1 cellular context compared by ENCODE assay signal in the genomic region with DNA sequence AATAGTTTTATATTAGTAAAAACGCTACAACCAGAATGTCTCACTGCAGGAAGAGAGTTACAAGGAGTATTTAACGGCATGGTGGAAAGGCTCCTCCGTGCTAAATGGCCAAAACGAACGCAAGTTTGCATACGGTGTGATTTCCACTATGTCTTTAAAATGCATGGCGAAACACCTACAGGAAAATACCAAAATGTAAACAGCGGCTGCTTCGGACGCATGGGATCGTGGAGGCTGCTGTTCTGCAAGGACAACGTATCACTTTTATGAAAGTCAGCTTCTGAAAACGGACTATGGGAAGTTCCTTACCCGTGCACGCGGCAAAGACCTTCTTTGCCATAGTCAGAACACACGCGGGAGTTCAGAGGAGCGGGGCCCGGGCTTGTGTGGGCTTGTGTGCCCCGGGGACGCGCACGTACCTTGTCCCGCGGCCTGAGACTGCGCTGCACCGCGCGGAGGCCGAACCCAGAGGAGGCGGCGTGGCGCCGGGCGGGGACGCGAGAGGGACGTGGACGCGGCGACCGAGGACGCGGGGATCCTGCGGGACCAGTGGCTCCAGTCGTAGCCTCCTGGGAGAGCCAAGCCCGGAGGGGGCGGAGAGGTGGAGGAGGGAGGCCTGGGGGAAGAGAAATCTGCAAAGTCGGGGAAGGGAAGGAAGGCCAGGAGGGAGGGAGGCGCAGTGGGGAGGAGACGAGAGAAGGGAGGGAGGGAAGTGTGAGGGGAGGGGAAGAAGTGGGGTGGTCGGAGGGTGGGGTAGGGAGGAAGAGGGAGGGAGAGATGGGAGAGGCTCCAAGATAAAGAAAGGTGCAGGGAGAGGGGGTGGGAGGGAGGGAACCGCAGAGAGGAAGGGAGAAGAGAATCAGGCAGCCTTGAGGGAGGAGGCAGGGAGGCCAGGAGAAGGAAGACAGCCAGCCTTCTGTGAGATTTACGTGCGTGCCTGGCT.
TF ChIP-seq lines count a peak whose summit lies in the region.

CMBL (minus strand) TSS at position 697 of the 943 bp plus-strand sequence. CDS start 17,140 bp downstream, outside the sequence.

TF ChIP-seq in HepG2, 621 proteins besides CTCF, POLR2A, EP300 and RAD21 (continued from another document and continues in another):
- TF ChIP-seq ZHX2 (IDR thresholded peaks at IDR 0.05; ENCODE audit: low read depth) (no peak), ZHX2 (CRISPR knock-in tag; IDR thresholded peaks at IDR 0.05; ENCODE audit: borderline replicate concordance) (no peak), NFYB (CRISPR knock-in tag; IDR thresholded peaks at IDR 0.05) (no peak), ZNF614 (CRISPR knock-in tag; IDR thresholded peaks at IDR 0.05; ENCODE audit: borderline replicate concordance) (peak; percentile 24; the same call in 1 of the 2 replicates), ZNF512B (CRISPR knock-in tag; IDR thresholded peaks at IDR 0.05; ENCODE audit: borderline replicate concordance) (peak; percentile 73; the same call in 1 of the 2 replicates), CHCHD3 (CRISPR knock-in tag; IDR thresholded peaks at IDR 0.05) (no peak), ZNF563 (CRISPR knock-in tag; IDR thresholded peaks at IDR 0.05) (no peak), PRPF4 (IDR thresholded peaks at IDR 0.05; ENCODE audit: low read depth, low read length, poor library complexity, severe bottlenecking) (no peak), ZNF781 (CRISPR knock-in tag; IDR thresholded peaks at IDR 0.05; ENCODE audit: borderline replicate concordance, not compliant biosample characterization) (no peak), ZNF660 (CRISPR knock-in tag; IDR thresholded peaks at IDR 0.05; ENCODE audit: borderline replicate concordance, low read depth) (no peak), SIN3B (IDR thresholded peaks at IDR 0.05; ENCODE audit: low read length) (no peak), ZZZ3 (CRISPR knock-in tag; IDR thresholded peaks at IDR 0.05; ENCODE audit: borderline replicate concordance) (no peak), ZNF468 (CRISPR knock-in tag; IDR thresholded peaks at IDR 0.05) (no peak), RARG (CRISPR knock-in tag; IDR thresholded peaks at IDR 0.05; ENCODE audit: low read depth) (no peak), ZNF619 (CRISPR knock-in tag; IDR thresholded peaks at IDR 0.05) (no peak), ZNF772 (CRISPR knock-in tag; IDR thresholded peaks at IDR 0.05) (no peak), YEATS4 (CRISPR knock-in tag; IDR thresholded peaks at IDR 0.05; ENCODE audit: borderline replicate concordance) (peak; percentile 63; the same call in 1 of the 2 replicates), ZBTB46 (CRISPR knock-in tag; IDR thresholded peaks at IDR 0.05; ENCODE audit: borderline replicate concordance) (no peak), SETDB1 (CRISPR knock-in tag; IDR thresholded peaks at IDR 0.05; ENCODE audit: borderline replicate concordance) (no peak), PLRG1 (conservative IDR thresholded peaks at IDR 0.05) (no peak), ZFX (CRISPR knock-in tag; IDR thresholded peaks at IDR 0.05; ENCODE audit: low read depth) (peak; percentile 95), PCBP1 (IDR thresholded peaks at IDR 0.05; ENCODE audit: borderline replicate concordance, low read depth, low read length) (no peak), SP2 (CRISPR knock-in tag; IDR thresholded peaks at IDR 0.05) (no peak), MTF2 (CRISPR knock-in tag; IDR thresholded peaks at IDR 0.05; ENCODE audit: borderline replicate concordance) (no peak)
- TF ChIP-seq, protein P1, sequence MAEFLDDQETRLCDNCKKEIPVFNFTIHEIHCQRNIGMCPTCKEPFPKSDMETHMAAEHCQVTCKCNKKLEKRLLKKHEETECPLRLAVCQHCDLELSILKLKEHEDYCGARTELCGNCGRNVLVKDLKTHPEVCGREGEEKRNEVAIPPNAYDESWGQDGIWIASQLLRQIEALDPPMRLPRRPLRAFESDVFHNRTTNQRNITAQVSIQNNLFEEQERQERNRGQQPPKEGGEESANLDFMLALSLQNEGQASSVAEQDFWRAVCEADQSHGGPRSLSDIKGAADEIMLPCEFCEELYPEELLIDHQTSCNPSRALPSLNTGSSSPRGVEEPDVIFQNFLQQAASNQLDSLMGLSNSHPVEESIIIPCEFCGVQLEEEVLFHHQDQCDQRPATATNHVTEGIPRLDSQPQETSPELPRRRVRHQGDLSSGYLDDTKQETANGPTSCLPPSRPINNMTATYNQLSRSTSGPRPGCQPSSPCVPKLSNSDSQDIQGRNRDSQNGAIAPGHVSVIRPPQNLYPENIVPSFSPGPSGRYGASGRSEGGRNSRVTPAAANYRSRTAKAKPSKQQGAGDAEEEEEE (CRISPR knock-in tag; IDR thresholded peaks at IDR 0.05; ENCODE audit: borderline replicate concordance) = no peak
- TF ChIP-seq, protein P2, sequence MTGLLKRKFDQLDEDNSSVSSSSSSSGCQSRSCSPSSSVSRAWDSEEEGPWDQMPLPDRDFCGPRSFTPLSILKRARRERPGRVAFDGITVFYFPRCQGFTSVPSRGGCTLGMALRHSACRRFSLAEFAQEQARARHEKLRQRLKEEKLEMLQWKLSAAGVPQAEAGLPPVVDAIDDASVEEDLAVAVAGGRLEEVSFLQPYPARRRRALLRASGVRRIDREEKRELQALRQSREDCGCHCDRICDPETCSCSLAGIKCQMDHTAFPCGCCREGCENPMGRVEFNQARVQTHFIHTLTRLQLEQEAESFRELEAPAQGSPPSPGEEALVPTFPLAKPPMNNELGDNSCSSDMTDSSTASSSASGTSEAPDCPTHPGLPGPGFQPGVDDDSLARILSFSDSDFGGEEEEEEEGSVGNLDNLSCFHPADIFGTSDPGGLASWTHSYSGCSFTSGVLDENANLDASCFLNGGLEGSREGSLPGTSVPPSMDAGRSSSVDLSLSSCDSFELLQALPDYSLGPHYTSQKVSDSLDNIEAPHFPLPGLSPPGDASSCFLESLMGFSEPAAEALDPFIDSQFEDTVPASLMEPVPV (CRISPR knock-in tag; IDR thresholded peaks at IDR 0.05) = no peak
- TF ChIP-seq, protein P3, sequence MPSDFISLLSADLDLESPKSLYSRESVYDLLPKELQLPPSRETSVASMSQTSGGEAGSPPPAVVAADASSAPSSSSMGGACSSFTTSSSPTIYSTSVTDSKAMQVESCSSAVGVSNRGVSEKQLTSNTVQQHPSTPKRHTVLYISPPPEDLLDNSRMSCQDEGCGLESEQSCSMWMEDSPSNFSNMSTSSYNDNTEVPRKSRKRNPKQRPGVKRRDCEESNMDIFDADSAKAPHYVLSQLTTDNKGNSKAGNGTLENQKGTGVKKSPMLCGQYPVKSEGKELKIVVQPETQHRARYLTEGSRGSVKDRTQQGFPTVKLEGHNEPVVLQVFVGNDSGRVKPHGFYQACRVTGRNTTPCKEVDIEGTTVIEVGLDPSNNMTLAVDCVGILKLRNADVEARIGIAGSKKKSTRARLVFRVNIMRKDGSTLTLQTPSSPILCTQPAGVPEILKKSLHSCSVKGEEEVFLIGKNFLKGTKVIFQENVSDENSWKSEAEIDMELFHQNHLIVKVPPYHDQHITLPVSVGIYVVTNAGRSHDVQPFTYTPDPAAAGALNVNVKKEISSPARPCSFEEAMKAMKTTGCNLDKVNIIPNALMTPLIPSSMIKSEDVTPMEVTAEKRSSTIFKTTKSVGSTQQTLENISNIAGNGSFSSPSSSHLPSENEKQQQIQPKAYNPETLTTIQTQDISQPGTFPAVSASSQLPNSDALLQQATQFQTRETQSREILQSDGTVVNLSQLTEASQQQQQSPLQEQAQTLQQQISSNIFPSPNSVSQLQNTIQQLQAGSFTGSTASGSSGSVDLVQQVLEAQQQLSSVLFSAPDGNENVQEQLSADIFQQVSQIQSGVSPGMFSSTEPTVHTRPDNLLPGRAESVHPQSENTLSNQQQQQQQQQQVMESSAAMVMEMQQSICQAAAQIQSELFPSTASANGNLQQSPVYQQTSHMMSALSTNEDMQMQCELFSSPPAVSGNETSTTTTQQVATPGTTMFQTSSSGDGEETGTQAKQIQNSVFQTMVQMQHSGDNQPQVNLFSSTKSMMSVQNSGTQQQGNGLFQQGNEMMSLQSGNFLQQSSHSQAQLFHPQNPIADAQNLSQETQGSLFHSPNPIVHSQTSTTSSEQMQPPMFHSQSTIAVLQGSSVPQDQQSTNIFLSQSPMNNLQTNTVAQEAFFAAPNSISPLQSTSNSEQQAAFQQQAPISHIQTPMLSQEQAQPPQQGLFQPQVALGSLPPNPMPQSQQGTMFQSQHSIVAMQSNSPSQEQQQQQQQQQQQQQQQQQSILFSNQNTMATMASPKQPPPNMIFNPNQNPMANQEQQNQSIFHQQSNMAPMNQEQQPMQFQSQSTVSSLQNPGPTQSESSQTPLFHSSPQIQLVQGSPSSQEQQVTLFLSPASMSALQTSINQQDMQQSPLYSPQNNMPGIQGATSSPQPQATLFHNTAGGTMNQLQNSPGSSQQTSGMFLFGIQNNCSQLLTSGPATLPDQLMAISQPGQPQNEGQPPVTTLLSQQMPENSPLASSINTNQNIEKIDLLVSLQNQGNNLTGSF (CRISPR knock-in tag; IDR thresholded peaks at IDR 0.05) = peak; percentile 72; the same call in 1 of the 2 replicates
- TF ChIP-seq, protein P4, sequence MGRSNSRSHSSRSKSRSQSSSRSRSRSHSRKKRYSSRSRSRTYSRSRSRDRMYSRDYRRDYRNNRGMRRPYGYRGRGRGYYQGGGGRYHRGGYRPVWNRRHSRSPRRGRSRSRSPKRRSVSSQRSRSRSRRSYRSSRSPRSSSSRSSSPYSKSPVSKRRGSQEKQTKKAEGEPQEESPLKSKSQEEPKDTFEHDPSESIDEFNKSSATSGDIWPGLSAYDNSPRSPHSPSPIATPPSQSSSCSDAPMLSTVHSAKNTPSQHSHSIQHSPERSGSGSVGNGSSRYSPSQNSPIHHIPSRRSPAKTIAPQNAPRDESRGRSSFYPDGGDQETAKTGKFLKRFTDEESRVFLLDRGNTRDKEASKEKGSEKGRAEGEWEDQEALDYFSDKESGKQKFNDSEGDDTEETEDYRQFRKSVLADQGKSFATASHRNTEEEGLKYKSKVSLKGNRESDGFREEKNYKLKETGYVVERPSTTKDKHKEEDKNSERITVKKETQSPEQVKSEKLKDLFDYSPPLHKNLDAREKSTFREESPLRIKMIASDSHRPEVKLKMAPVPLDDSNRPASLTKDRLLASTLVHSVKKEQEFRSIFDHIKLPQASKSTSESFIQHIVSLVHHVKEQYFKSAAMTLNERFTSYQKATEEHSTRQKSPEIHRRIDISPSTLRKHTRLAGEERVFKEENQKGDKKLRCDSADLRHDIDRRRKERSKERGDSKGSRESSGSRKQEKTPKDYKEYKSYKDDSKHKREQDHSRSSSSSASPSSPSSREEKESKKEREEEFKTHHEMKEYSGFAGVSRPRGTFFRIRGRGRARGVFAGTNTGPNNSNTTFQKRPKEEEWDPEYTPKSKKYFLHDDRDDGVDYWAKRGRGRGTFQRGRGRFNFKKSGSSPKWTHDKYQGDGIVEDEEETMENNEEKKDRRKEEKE (IDR thresholded peaks at IDR 0.05) = no peak
